2 cellular contexts compared by ENCODE assay signal in genomic region chr7:156604836-156605695, GRCh38.
TF ChIP-seq lines count a peak whose summit lies in the region.

No MANE protein-coding gene starts in this region.

TF ChIP-seq in IMR-90, 13 proteins besides CTCF, POLR2A, EP300 and RAD21:
- no peak for TF ChIP-seq SMC3 (IDR thresholded peaks at IDR 0.05; ENCODE audit: low read depth, low read length)
- no peak for TF ChIP-seq BHLHE40 (IDR thresholded peaks at IDR 0.05; ENCODE audit: low read depth, low read length)
- no peak for TF ChIP-seq MAFK (IDR thresholded peaks at IDR 0.05; ENCODE audit: low read depth, low read length)
- TF ChIP-seq RCOR1 (IDR thresholded peaks at IDR 0.05; ENCODE audit: insufficient replicate concordance, low read length) = no peak

TF ChIP-seq in H1, 55 proteins besides CTCF, POLR2A, EP300 and RAD21:
- TF ChIP-seq CREB1 (IDR thresholded peaks at IDR 0.05) (no peak), RXRA (IDR thresholded peaks at IDR 0.05; ENCODE audit: insufficient read depth, low read depth, low read length) (no peak), SP1 (IDR thresholded peaks at IDR 0.05; ENCODE audit: low read depth, low read length) (no peak), KDM1A (IDR thresholded peaks at IDR 0.05; ENCODE audit: borderline replicate concordance, low read length) (no peak), ASH2L (IDR thresholded peaks at IDR 0.05; ENCODE audit: low read length) (no peak), CBX8 (IDR thresholded peaks at IDR 0.05; ENCODE audit: borderline replicate concordance, low read depth, low read length) (no peak), TAF7 (optimal IDR thresholded peaks at IDR 0.05; ENCODE audit: borderline replicate concordance, low read depth, low read length) (no peak), BRCA1 (IDR thresholded peaks at IDR 0.05; ENCODE audit: low read depth, low read length) (no peak)
